Comparison of ENCODE assay signal across 8 cellular contexts in genomic region chr1:220803401-220804201, GRCh38. TPM values are rescaled to one million over a fixed set of nuclear protein-coding genes. Genes with fewer than 3 reads are reported as not detected.
A peak's percentile ranks its signal among the peaks of the same experiment; 100 is the strongest.
DNase-seq lines count a peak whose midpoint lies in the region; ATAC-seq and TF ChIP-seq lines count a peak whose summit lies in the region.

No MANE protein-coding gene starts in this region.

- ATAC-seq in GM21576 (IDR thresholded peaks at IDR 0.05; ENCODE audit: unreplicated experiment) = peak; percentile 48
- ATAC-seq in GM18870 (IDR thresholded peaks at IDR 0.05; ENCODE audit: unreplicated experiment) = no peak

- H3K36me3 Mint-ChIP-seq in brain = no peaks in the 10 kb centered on the region
- H3K36me3 Mint-ChIP-seq in type B pancreatic cell = peaks cover 5% of the 10 kb centered on the region

- no peaks in the 10 kb centered on the region for H3K9me3 Mint-ChIP-seq in brain
- H3K9me3 Mint-ChIP-seq in type B pancreatic cell = no peaks in the 10 kb centered on the region

- DNase-seq in DMS 273 (lab: John Stamatoyannopoulos, UW; ENCODE audit: unreplicated experiment) (peak; percentile 53), DMS 273 treated with DMSO at 0.1 percent for 48 hours (lab: John Stamatoyannopoulos, UW) (no peak), NCI-H2171 treated with DMSO at 0.1 percent for 48 hours (lab: John Stamatoyannopoulos, UW) (peak; percentile 17), kidney tubule cell (ENCODE audit: low spot score) (peak; percentile 45), type B pancreatic cell (ENCODE audit: extremely low spot score, unreplicated experiment) (no peak)

- H3K27ac Mint-ChIP-seq in brain (no peak overlapping the region), type B pancreatic cell (peak overlapping the region; percentile 11)

- H3K4me1 Mint-ChIP-seq in brain (peaks cover 19% of the 10 kb centered on the region), type B pancreatic cell (ENCODE audit: unreplicated experiment) (peaks cover 21% of the 10 kb centered on the region)

- H3K4me3 Mint-ChIP-seq in brain (no peak overlapping the region), type B pancreatic cell (no peak overlapping the region)

- TF ChIP-seq CTCF in brain (conservative IDR thresholded peaks at IDR 0.05) (peak; percentile 72 to 85), type B pancreatic cell (conservative IDR thresholded peaks at IDR 0.05) (peak; percentile 90)

- H3K27me3 Mint-ChIP-seq in brain = peaks cover 4% of the 10 kb centered on the region
- H3K27me3 Mint-ChIP-seq in type B pancreatic cell = no peaks in the 10 kb centered on the region

RNA-seq across cellular contexts. Expression of gene MTARC1, which starts 16.9 kb away (rescaled TPM):
- 51.3 TPM for polyA plus RNA-seq in brain (ENCODE audit: insufficient read depth, low read depth, low replicate concordance)
- 11.3 and 18.0 TPM in 2 replicates for total RNA-seq in type B pancreatic cell (ENCODE audit: low replicate concordance)

RNA-seq across cellular contexts. Expression of gene MTARC2, which starts 55.5 kb away (rescaled TPM):
- polyA plus RNA-seq in brain (ENCODE audit: insufficient read depth, low read depth, low replicate concordance) = 11.6 TPM
- total RNA-seq in type B pancreatic cell (ENCODE audit: low replicate concordance) = 14.3 and 14.4 TPM in 2 replicates

Comparison
In these comparisons a context has a peak if more than half of its experiments do, and no peak if none do; other contexts are left out.
1. DNase-seq: peak in DMS 273 (single experiment), NCI-H2171 treated with DMSO at 0.1 percent for 48 hours (single experiment) and kidney tubule cell (single experiment); none in DMS 273 treated with DMSO at 0.1 percent for 48 hours (single experiment) and type B pancreatic cell (single experiment).